In the genomic region with DNA sequence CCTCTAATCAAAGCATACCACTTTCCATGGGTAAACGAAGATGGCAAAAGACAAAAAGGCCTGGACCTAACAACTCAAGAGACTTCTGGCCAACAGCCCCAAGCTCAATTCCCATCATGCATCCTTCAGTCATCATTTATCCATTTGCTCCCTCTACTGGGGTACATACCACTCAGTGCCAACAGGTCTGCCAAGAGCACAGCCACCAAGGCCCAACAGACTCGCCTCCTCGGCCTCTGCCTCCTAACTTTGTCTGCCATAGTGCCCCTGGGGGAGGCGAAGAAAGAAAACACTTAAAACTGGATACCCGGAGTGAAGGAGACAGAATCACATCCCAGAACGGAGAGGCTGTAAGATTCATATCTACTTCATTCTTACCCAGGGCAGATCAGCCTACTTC, we compare ENCODE assay signal across 6 cellular contexts. TPM values are rescaled to one million over a fixed set of nuclear protein-coding genes. Genes with fewer than 3 reads are reported as not detected.
A peak's percentile ranks its signal among the peaks of the same experiment; 100 is the strongest.
DNase-seq lines count a peak whose midpoint lies in the region; ATAC-seq and TF ChIP-seq lines count a peak whose summit lies in the region.

No MANE protein-coding gene starts in this region.

- peak overlapping the region; percentile 83 for H3K4me3 ChIP-seq in NT2/D1 (ENCODE audit: insufficient read length, low read depth)
- peak overlapping the region; percentile 72 for H3K4me3 ChIP-seq in epithelial cell of esophagus (ENCODE audit: low read length)
- H3K4me3 ChIP-seq in skeletal muscle satellite cell (ENCODE audit: low read length), result peak overlapping the region; percentile 99

- TF ChIP-seq CTCF in epithelial cell of esophagus (IDR thresholded peaks at IDR 0.05; ENCODE audit: insufficient read depth, low read depth, low read length, missing control alignments), result no peak

- ATAC-seq in GM21528 (IDR thresholded peaks at IDR 0.05; ENCODE audit: low FRiP score, unreplicated experiment) (no peak), HG03565 (IDR thresholded peaks at IDR 0.05; ENCODE audit: unreplicated experiment) (no peak)

- H3K27me3 ChIP-seq in NT2/D1 (ENCODE audit: insufficient read depth, insufficient read length), result no peaks in the 10 kb centered on the region
- H3K27me3 ChIP-seq in skeletal muscle satellite cell (ENCODE audit: control insufficient read depth, insufficient read depth, low read length), result no peaks in the 10 kb centered on the region

- peaks cover 6% of the 10 kb centered on the region for H3K4me1 ChIP-seq in NT2/D1 (ENCODE audit: insufficient read depth, insufficient read length)
- peaks cover 17% of the 10 kb centered on the region for H3K4me1 ChIP-seq in skeletal muscle satellite cell (ENCODE audit: control insufficient read depth, insufficient read depth, low read length)

- H3K9ac ChIP-seq in NT2/D1 (ENCODE audit: insufficient read length, low read depth) (peak overlapping the region; percentile 83), skeletal muscle satellite cell (ENCODE audit: low read depth, low read length) (peak overlapping the region; percentile 92)

- peak overlapping the region; percentile 97 for H3K4me2 ChIP-seq in skeletal muscle satellite cell (ENCODE audit: low read length)

- peaks cover 51% of the 10 kb centered on the region for H3K36me3 ChIP-seq in NT2/D1 (ENCODE audit: insufficient read depth, insufficient read length, low read length)
- H3K36me3 ChIP-seq in skeletal muscle satellite cell (ENCODE audit: insufficient read depth, low read length), result peaks cover 46% of the 10 kb centered on the region

- DNase-seq in EL (peak; percentile 57), NT2/D1 (ENCODE audit: low read depth, low spot score) (no peak), epithelial cell of esophagus (ENCODE audit: low read depth) (peak; percentile 42)

- H3K9me3 ChIP-seq in NT2/D1 (ENCODE audit: insufficient read depth, low read length) (no peaks in the 10 kb centered on the region), skeletal muscle satellite cell (replicated peaks; ENCODE audit: low read length) (no peaks in the 10 kb centered on the region)

RNA-seq across cellular contexts. Expression of gene HYOU1, which starts 1.1 kb away (rescaled TPM):
- total RNA-seq in skeletal muscle satellite cell (2012; rRNA removed), result 143 and 161 TPM in 2 replicates

RNA-seq across cellular contexts. Expression of gene VPS11, which starts 11.7 kb away (rescaled TPM):
- 18.6 and 21.0 TPM in 2 replicates for total RNA-seq in skeletal muscle satellite cell (2012; rRNA removed)

RNA-seq across cellular contexts. Expression of gene SLC37A4, which starts 25.2 kb away (rescaled TPM):
- total RNA-seq in skeletal muscle satellite cell (2012; rRNA removed), result 9.4 and 9.6 TPM in 2 replicates

RNA-seq across cellular contexts. Expression of gene HMBS, which starts 28.8 kb away (rescaled TPM):
- 10.5 and 15.0 TPM in 2 replicates for total RNA-seq in skeletal muscle satellite cell (2012; rRNA removed)

RNA-seq across cellular contexts. Expression of gene TRAPPC4, which starts 37.3 kb away (rescaled TPM):
- 81.4 and 81.9 TPM in 2 replicates for total RNA-seq in skeletal muscle satellite cell (2012; rRNA removed)
